In genomic region chr6:161152904-161153662, GRCh38 we compare ENCODE assay signal across 9 cellular contexts.
DNase-seq lines count a peak whose midpoint lies in the region; TF ChIP-seq lines count a peak whose summit lies in the region.
"Had no signal": no experiment of that assay in that cellular context is flagged by ENCODE, and none has a peak within 500 bp of the region (broad histone marks: within the 10 kb centered on the region; RNA-seq: fewer than 3 reads in every experiment).

No MANE protein-coding gene starts in this region.

- no peak overlapping the region for H3K4ac ChIP-seq in mesendoderm (ENCODE audit: low read depth, low read length)

- H3K4me1 Mint-ChIP-seq in MCF 10A (ENCODE audit: insufficient read depth, unreplicated experiment): no peaks in the 10 kb centered on the region

- H2BK15ac ChIP-seq in mesendoderm (replicated peaks; ENCODE audit: low read depth): no peak overlapping the region

- no CpG with 5 or more reads among the region's 18 CpGs for WGBS in mesendoderm (ENCODE audit: extremely low coverage, insufficient coverage, low lambda C conversion rate)

- H3K18ac ChIP-seq in mesendoderm (ENCODE audit: low read length): no peak overlapping the region

- no peak overlapping the region for H2BK5ac ChIP-seq in mesendoderm (ENCODE audit: low read length)

- H3K79me1 ChIP-seq in mesendoderm (ENCODE audit: low read length): peaks cover 2% of the 10 kb centered on the region

- no peak overlapping the region for H3K4me2 ChIP-seq in mesendoderm (ENCODE audit: low read length)

- H2BK120ac ChIP-seq in mesendoderm (ENCODE audit: low read depth, low read length): no peak overlapping the region

- H3K27ac ChIP-seq in breast epithelium: no peak overlapping the region
- H3K27ac ChIP-seq in cardiac muscle cell: no peak overlapping the region
- H3K27ac ChIP-seq in uterus: no peak overlapping the region
- no peak overlapping the region for H3K27ac ChIP-seq in mesendoderm (ENCODE audit: low read depth, low read length)

- intact Hi-C loops in MCF 10A (cut with micrococcal nuclease) (no loop called here), breast epithelium (cut with DNase I; ENCODE audit: low total_unique reads) (no loop called here), uterus (cut with DNase I; ENCODE audit: low total_unique reads) (no loop called here)

- H3K4me3 ChIP-seq in breast epithelium: no peak overlapping the region
- no peak overlapping the region for H3K4me3 ChIP-seq in WI38 (ENCODE audit: low read depth, low read length)
- H3K4me3 ChIP-seq in cardiac muscle cell: no peak overlapping the region
- no peak overlapping the region for H3K4me3 ChIP-seq in uterus
- no peak overlapping the region for H3K4me3 ChIP-seq in mesendoderm (ENCODE audit: low read length)

- peak; percentile 23 for DNase-seq in MCF 10A (ENCODE audit: unreplicated experiment)
- no peak for DNase-seq in breast epithelium (ENCODE audit: low spot score in 2 of 2)
- peak in 1 of 2 donors; percentile 14 for DNase-seq in cardiac muscle cell (ENCODE audit: low read depth in 1 of 2, low spot score in 1 of 2)
- DNase-seq in uterus: no peak
- DNase-seq in mesendoderm: no peak
- no peak for DNase-seq in NCI-H1105 treated with DMSO at 0.1 percent for 48 hours (lab: John Stamatoyannopoulos, UW)
- DNase-seq in H4 (ENCODE audit: low spot score): no peak

- H3K27me3 Mint-ChIP-seq in MCF 10A (ENCODE audit: insufficient read depth, unreplicated experiment): no peaks in the 10 kb centered on the region

- no peaks in the 10 kb centered on the region for H3K36me3 Mint-ChIP-seq in MCF 10A (ENCODE audit: insufficient read depth, unreplicated experiment)

- H4K8ac ChIP-seq in mesendoderm (ENCODE audit: low read depth, low read length): no peak overlapping the region

- H3K9me3 ChIP-seq in breast epithelium: no peaks in the 10 kb centered on the region
- no peaks in the 10 kb centered on the region for H3K9me3 ChIP-seq in cardiac muscle cell (ENCODE audit: low read depth)
- no peaks in the 10 kb centered on the region for H3K9me3 ChIP-seq in uterus
- H3K9me3 ChIP-seq: Caco-2 had no signal

- CTCF ChIA-PET in MCF 10A (lab: Yijun Ruan, JAX): interaction anchor here (0.7 to 5.8 kb wide), 14 partner anchors 9 to 420 kb away, joined by 3 to 92 read pairs (median 4); no protein-coding TSS in a partner anchor

- no peak overlapping the region for H3K56ac ChIP-seq in mesendoderm (ENCODE audit: low read length)

- H3K27me3 ChIP-seq in breast epithelium: no peaks in the 10 kb centered on the region
- no peaks in the 10 kb centered on the region for H3K27me3 ChIP-seq in cardiac muscle cell
- H3K27me3 ChIP-seq in uterus: no peaks in the 10 kb centered on the region
- no peaks in the 10 kb centered on the region for H3K27me3 ChIP-seq in mesendoderm (ENCODE audit: insufficient read depth, low read length, poor library complexity)

- H3K4me1 ChIP-seq in breast epithelium (no peaks in the 10 kb centered on the region), cardiac muscle cell (ENCODE audit: low read depth) (no peaks in the 10 kb centered on the region), uterus (no peaks in the 10 kb centered on the region), mesendoderm (ENCODE audit: control insufficient read depth, low read depth, low read length) (no peaks in the 10 kb centered on the region)
- H3K4me1 ChIP-seq: Caco-2 had no signal

- H3K9me3 Mint-ChIP-seq in MCF 10A (ENCODE audit: unreplicated experiment): no peaks in the 10 kb centered on the region

- no peak overlapping the region for H4K5ac ChIP-seq in mesendoderm (ENCODE audit: low read length)

- H3K79me2 ChIP-seq in mesendoderm (ENCODE audit: control insufficient read depth, insufficient read depth, low read length): no peaks in the 10 kb centered on the region

- H3K9ac ChIP-seq in mesendoderm (ENCODE audit: low read length): no peak overlapping the region

- TF ChIP-seq CTCF in MCF 10A (IDR thresholded peaks at IDR 0.05; ENCODE audit: unreplicated experiment): peak; percentile 50
- TF ChIP-seq CTCF in breast epithelium (IDR thresholded peaks at IDR 0.05): no peak
- TF ChIP-seq CTCF in WI38 (IDR thresholded peaks at IDR 0.05; ENCODE audit: low read depth, low read length): peak; percentile 58
- peak; percentile 58 for TF ChIP-seq CTCF in cardiac muscle cell (IDR thresholded peaks at IDR 0.05; ENCODE audit: low read depth, low read length)
- TF ChIP-seq CTCF in uterus (IDR thresholded peaks at IDR 0.05): peak in 3 of 4 experiments; percentile 19 to 37 (median 28)

- H3K36me3 ChIP-seq in breast epithelium (no peaks in the 10 kb centered on the region), cardiac muscle cell (no peaks in the 10 kb centered on the region), uterus (no peaks in the 10 kb centered on the region), mesendoderm (ENCODE audit: control insufficient read depth, insufficient read depth, low read length) (peaks cover 5% of the 10 kb centered on the region)

- POLR2A ChIA-PET in MCF 10A (lab: Yijun Ruan, JAX): no interaction called here

- H2AK5ac ChIP-seq in mesendoderm (ENCODE audit: low read length): no peak overlapping the region

- H3K23ac ChIP-seq in mesendoderm (ENCODE audit: low read length): no peak overlapping the region

- BruUV-seq in MCF 10A (replicated peaks; lab: Mats Ljungman, UMichigan): no TSS peak

- H3K27ac Mint-ChIP-seq in MCF 10A (ENCODE audit: low read depth, unreplicated experiment): no peak overlapping the region

- H3K4me3 Mint-ChIP-seq in MCF 10A (ENCODE audit: unreplicated experiment): no peak overlapping the region

- TF ChIP-seq POLR2A in breast epithelium (IDR thresholded peaks at IDR 0.05): no peak
- no peak for TF ChIP-seq POLR2A in uterus (IDR thresholded peaks at IDR 0.05)

Comparison
In these comparisons a context has a peak if more than half of its experiments do, and no peak if none do; other contexts are left out.
1. CTCF ChIP-seq: peak in MCF 10A (single experiment), WI38 (single experiment), cardiac muscle cell (single experiment) and uterus (3 of 4); none in breast epithelium (0 of 3).